ENCODE assay signal across 8 cellular contexts in genomic region chr9:109779711-109780452, GRCh38. TPM values are rescaled to one million over a fixed set of nuclear protein-coding genes. Genes with fewer than 3 reads are reported as not detected.
A peak's percentile ranks its signal among the peaks of the same experiment; 100 is the strongest.
DNase-seq lines count a peak whose midpoint lies in the region; ATAC-seq and TF ChIP-seq lines count a peak whose summit lies in the region.

Gene PALM2AKAP2, plus strand, starts transcription at chr9:109780198. Its CDS starts 291 bp downstream, at chr9:109780489.

- DNase-seq in BJ (ENCODE audit: low read depth) (no peak), HuH-7 (ENCODE audit: low spot score) (peak; percentile 68), left cardiac atrium (peak; percentile 79), posterior cingulate gyrus (peak; percentile 40 to 95 (median 60)), GDM1 (lab: John Stamatoyannopoulos, UW) (no peak)
- DNase-seq in activated T-helper 2 cell treated with anti-CD3 and anti-CD28 coated beads, Interferon-gamma antibody, Interleukin-2, Interleukin-4, amounts not matched to agents 10 μg/mL and 5 μg/mL and 100 μg/mL, durations not matched to agents 14 hours and 24 hours and 36 hours (ENCODE audit: low spot score), result no peak
- no peak for DNase-seq in effector CD8-positive, alpha-beta T cell (lab: John Stamatoyannopoulos, UW)

- intact Hi-C loops in activated T-helper 2 cell treated with anti-CD3 and anti-CD28 coated beads, Interferon-gamma antibody, Interleukin-2, Interleukin-4, amounts not matched to agents 10 μg/mL and 5 μg/mL and 100 μg/mL, durations not matched to agents 14 hours and 24 hours and 36 hours (cut with micrococcal nuclease), result no loop called here
- intact Hi-C loops in left cardiac atrium (cut with DNase I), result loop anchor here (10.0 kb wide), 1 partner anchor 205 kb away; no protein-coding TSS in a partner anchor
- intact Hi-C loops in posterior cingulate gyrus (cut with DNase I), result no loop called here

- peak; percentile 93 to 96 for ATAC-seq in left cardiac atrium
- no peak for ATAC-seq in HG03432 (IDR thresholded peaks at IDR 0.05; ENCODE audit: unreplicated experiment)

- H3K4me1 Mint-ChIP-seq in activated T-helper 2 cell treated with anti-CD3 and anti-CD28 coated beads, Interferon-gamma antibody, Interleukin-2, Interleukin-4, amounts not matched to agents 10 μg/mL and 5 μg/mL and 100 μg/mL, durations not matched to agents 14 hours and 24 hours and 36 hours (ENCODE audit: low read depth), result peaks cover 1% of the 10 kb centered on the region

- H3K4me3 Mint-ChIP-seq in activated T-helper 2 cell treated with anti-CD3 and anti-CD28 coated beads, Interferon-gamma antibody, Interleukin-2, Interleukin-4, amounts not matched to agents 10 μg/mL and 5 μg/mL and 100 μg/mL, durations not matched to agents 14 hours and 24 hours and 36 hours (ENCODE audit: low read depth), result peak within 1 kb of the TSS; percentile 17

- CTCF ChIA-PET in BJ (lab: Yijun Ruan, JAX), result interaction anchor here (0.8 to 3.2 kb wide), 7 partner anchors 9 to 206 kb away, joined by 3 to 8 read pairs (median 3); no protein-coding TSS in a partner anchor

- H3K27me3 ChIP-seq in BJ (ENCODE audit: control insufficient read depth, insufficient read depth, low read length), result no peaks in the 10 kb centered on the region

- no peaks in the 10 kb centered on the region for H3K9me3 Mint-ChIP-seq in activated T-helper 2 cell treated with anti-CD3 and anti-CD28 coated beads, Interferon-gamma antibody, Interleukin-2, Interleukin-4, amounts not matched to agents 10 μg/mL and 5 μg/mL and 100 μg/mL, durations not matched to agents 14 hours and 24 hours and 36 hours

- POLR2A ChIA-PET in BJ (lab: Charles Lee), result no interaction called here

- TF ChIP-seq CTCF in BJ (IDR thresholded peaks at IDR 0.05; ENCODE audit: insufficient read depth, low read depth, low read length), result peak; percentile 45; the same call in 1 of the 2 replicates

- H3K36me3 Mint-ChIP-seq in activated T-helper 2 cell treated with anti-CD3 and anti-CD28 coated beads, Interferon-gamma antibody, Interleukin-2, Interleukin-4, amounts not matched to agents 10 μg/mL and 5 μg/mL and 100 μg/mL, durations not matched to agents 14 hours and 24 hours and 36 hours (ENCODE audit: low read depth), result no peaks in the 10 kb centered on the region

- H3K27me3 Mint-ChIP-seq in activated T-helper 2 cell treated with anti-CD3 and anti-CD28 coated beads, Interferon-gamma antibody, Interleukin-2, Interleukin-4, amounts not matched to agents 10 μg/mL and 5 μg/mL and 100 μg/mL, durations not matched to agents 14 hours and 24 hours and 36 hours (ENCODE audit: low read depth), result peaks cover 43% of the 10 kb centered on the region

- H3K27ac Mint-ChIP-seq in activated T-helper 2 cell treated with anti-CD3 and anti-CD28 coated beads, Interferon-gamma antibody, Interleukin-2, Interleukin-4, amounts not matched to agents 10 μg/mL and 5 μg/mL and 100 μg/mL, durations not matched to agents 14 hours and 24 hours and 36 hours, result no peak within 1 kb of the TSS

- no peaks in the 10 kb centered on the region for H3K36me3 ChIP-seq in BJ (ENCODE audit: control insufficient read depth, insufficient read depth, low read length)

- peak within 1 kb of the TSS; percentile 68 for H3K4me3 ChIP-seq in BJ (ENCODE audit: low read depth, low read length)

RNA-seq across cellular contexts. Expression of gene PALM2AKAP2, which starts in this region (rescaled TPM):
- 7.8 and 8.7 TPM in 2 replicates for polyA plus RNA-seq in BJ (2011; rRNA removed)
- 6.4 and 14.0 TPM in 2 replicates for polyA minus RNA-seq in BJ (2011; rRNA and poly(A)+ RNA removed)
- total RNA-seq in activated T-helper 2 cell treated with anti-CD3 and anti-CD28 coated beads, Interferon-gamma antibody, Interleukin-2, Interleukin-4, amounts not matched to agents 10 μg/mL and 5 μg/mL and 100 μg/mL, durations not matched to agents 14 hours and 24 hours and 36 hours, result 0.57 TPM in 1 of 2 replicates, not detected in the other
- total RNA-seq in left cardiac atrium, result 100 to 1,000 TPM in 1 of 2 donors, 10 to 100 TPM in 1; 97.6 to 102 TPM

Comparison
In these comparisons a context has a peak if more than half of its experiments do, and no peak if none do; other contexts are left out.
1. RNA of gene PALM2AKAP2 (total RNA-seq): 97.6 to 102 TPM in left cardiac atrium; 0.57 TPM in activated T-helper 2 cell treated with anti-CD3 and anti-CD28 coated beads, Interferon-gamma antibody, Interleukin-2, Interleukin-4, amounts not matched to agents 10 μg/mL and 5 μg/mL and 100 μg/mL, durations not matched to agents 14 hours and 24 hours and 36 hours; every median in the first group is over 10 times any median in the second.
2. DNase-seq: peak in HuH-7 (single experiment), left cardiac atrium (single experiment) and posterior cingulate gyrus (10 of 10); none in BJ (single experiment), activated T-helper 2 cell treated with anti-CD3 and anti-CD28 coated beads, Interferon-gamma antibody, Interleukin-2, Interleukin-4, amounts not matched to agents 10 μg/mL and 5 μg/mL and 100 μg/mL, durations not matched to agents 14 hours and 24 hours and 36 hours (single experiment), effector CD8-positive, alpha-beta T cell (single experiment) and GDM1 (single experiment).
3. intact Hi-C loops: an anchor here in left cardiac atrium (10.0 kb wide); none called in activated T-helper 2 cell treated with anti-CD3 and anti-CD28 coated beads, Interferon-gamma antibody, Interleukin-2, Interleukin-4, amounts not matched to agents 10 μg/mL and 5 μg/mL and 100 μg/mL, durations not matched to agents 14 hours and 24 hours and 36 hours and posterior cingulate gyrus.